In the genomic region with DNA sequence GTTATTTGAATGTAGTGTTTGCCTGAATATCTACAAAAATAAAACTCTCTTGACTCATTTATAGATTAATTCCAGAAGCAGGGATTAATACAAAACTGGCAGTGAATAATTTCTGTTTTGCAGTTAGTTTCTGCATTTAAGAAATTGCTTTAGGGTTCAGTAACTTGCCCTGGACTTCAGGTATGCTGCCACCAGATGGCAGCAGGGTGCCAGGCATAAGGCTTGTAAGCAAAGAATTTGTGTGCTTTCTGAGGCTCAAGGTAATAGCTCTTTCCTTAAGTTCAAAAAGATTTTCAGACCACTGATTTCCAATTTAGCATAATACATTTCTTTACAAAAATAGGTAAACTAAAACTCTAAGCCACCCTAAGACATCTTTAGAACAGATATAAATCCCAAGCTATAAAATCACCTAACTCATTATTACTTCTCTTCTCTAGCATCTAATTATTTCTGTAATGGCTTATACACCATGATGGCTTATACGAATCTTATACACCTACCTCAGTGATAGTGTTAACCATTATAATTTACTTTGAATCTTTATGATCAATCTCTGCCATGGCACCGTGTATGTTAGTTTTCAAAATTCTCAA, we compare ENCODE assay signal across 8 cellular contexts.
DNase-seq lines count a peak whose midpoint lies in the region; ATAC-seq and TF ChIP-seq lines count a peak whose summit lies in the region.

No MANE protein-coding gene starts in this region.

- H3K27ac Mint-ChIP-seq in activated B cell treated with CpG ODN at 0.5 μM for 24 hours = no peak overlapping the region
- H3K27ac Mint-ChIP-seq in endothelial cell (ENCODE audit: unreplicated experiment) = no peak overlapping the region

- H3K4me3 Mint-ChIP-seq in activated B cell treated with CpG ODN at 0.5 μM for 24 hours (no peak overlapping the region), endothelial cell (ENCODE audit: unreplicated experiment) (no peak overlapping the region)

- DNase-seq in DMS 273 (lab: John Stamatoyannopoulos, UW; ENCODE audit: unreplicated experiment) = peak; percentile 74
- DNase-seq in DMS 273 treated with DMSO at 0.1 percent for 48 hours (lab: John Stamatoyannopoulos, UW) = no peak
- peak; percentile 23 for DNase-seq in NCI-H2171 (lab: John Stamatoyannopoulos, UW)
- DNase-seq in activated B cell treated with CpG ODN at 0.5 μM for 24 hours = no peak
- peak; percentile 73 for DNase-seq in endothelial cell (ENCODE audit: low spot score)
- peak in 2 of 3 donors; percentile 57 to 75 for DNase-seq in mucosa of descending colon
- DNase-seq in superior temporal gyrus (ENCODE audit: extremely low spot score) = peak; percentile 81

- POLR2A ChIA-PET in activated B cell treated with CpG ODN at 0.5 μM for 24 hours (lab: Charles Lee) = no interaction called here

- CTCF ChIA-PET in activated B cell treated with CpG ODN at 0.5 μM for 24 hours (lab: Charles Lee) = interaction anchor here (1.3 to 1.5 kb wide), 4 partner anchors 12 to 1361 kb away, joined by 3 to 5 read pairs (median 4); no protein-coding TSS in a partner anchor

- H3K27me3 Mint-ChIP-seq in activated B cell treated with CpG ODN at 0.5 μM for 24 hours = peaks cover 3% of the 10 kb centered on the region
- no peaks in the 10 kb centered on the region for H3K27me3 Mint-ChIP-seq in endothelial cell (ENCODE audit: unreplicated experiment)

- ATAC-seq in HG02852 (IDR thresholded peaks at IDR 0.05; ENCODE audit: unreplicated experiment) (peak; percentile 74), activated B cell treated with CpG ODN at 0.5 μM for 24 hours (ENCODE audit: low read depth) (no peak), mucosa of descending colon (peak; percentile 48)

- intact Hi-C loops in activated B cell treated with CpG ODN at 0.5 μM for 24 hours (cut with micrococcal nuclease) (loop anchor here (5.0 kb wide), 1 partner anchor 614 kb away; no protein-coding TSS in a partner anchor), mucosa of descending colon (cut with DNase I, micrococcal nuclease) (loop anchor here in 1 of 2 donors (10.0 kb wide), 1 partner anchor 721 kb away; no protein-coding TSS in a partner anchor)

- H3K4me1 Mint-ChIP-seq in activated B cell treated with CpG ODN at 0.5 μM for 24 hours = no peaks in the 10 kb centered on the region
- no peaks in the 10 kb centered on the region for H3K4me1 Mint-ChIP-seq in endothelial cell (ENCODE audit: unreplicated experiment)

- peaks cover 3% of the 10 kb centered on the region for H3K9me3 ChIP-seq in mucosa of descending colon

- TF ChIP-seq CTCF in activated B cell treated with CpG ODN at 0.5 μM for 24 hours (IDR thresholded peaks at IDR 0.05) = peak; percentile 59
- peak; percentile 84 for TF ChIP-seq CTCF in endothelial cell (IDR thresholded peaks at IDR 0.05; ENCODE audit: unreplicated experiment)
- TF ChIP-seq CTCF in mucosa of descending colon (IDR thresholded peaks at IDR 0.05) = peak; percentile 65

- H3K4me3 ChIP-seq in mucosa of descending colon = no peak overlapping the region

- H3K9me3 Mint-ChIP-seq in activated B cell treated with CpG ODN at 0.5 μM for 24 hours (no peaks in the 10 kb centered on the region), endothelial cell (ENCODE audit: unreplicated experiment) (no peaks in the 10 kb centered on the region)

- H3K36me3 ChIP-seq in mucosa of descending colon (ENCODE audit: low read depth) = no peaks in the 10 kb centered on the region

- H3K4me1 ChIP-seq in mucosa of descending colon (ENCODE audit: low read depth) = no peaks in the 10 kb centered on the region

- H3K36me3 Mint-ChIP-seq in activated B cell treated with CpG ODN at 0.5 μM for 24 hours (ENCODE audit: low read depth) (no peaks in the 10 kb centered on the region), endothelial cell (ENCODE audit: low read depth, unreplicated experiment) (no peaks in the 10 kb centered on the region)

Comparison
In these comparisons a context has a peak if more than half of its experiments do, and no peak if none do; other contexts are left out.
1. DNase-seq: peak in DMS 273 (single experiment), NCI-H2171 (single experiment), endothelial cell (single experiment), mucosa of descending colon (2 of 3) and superior temporal gyrus (single experiment); none in DMS 273 treated with DMSO at 0.1 percent for 48 hours (single experiment) and activated B cell treated with CpG ODN at 0.5 μM for 24 hours (single experiment).
2. Peak in every context shown above with its lines, with median percentiles within 50 percentile points of each other: CTCF ChIP-seq.